In the genomic region with DNA sequence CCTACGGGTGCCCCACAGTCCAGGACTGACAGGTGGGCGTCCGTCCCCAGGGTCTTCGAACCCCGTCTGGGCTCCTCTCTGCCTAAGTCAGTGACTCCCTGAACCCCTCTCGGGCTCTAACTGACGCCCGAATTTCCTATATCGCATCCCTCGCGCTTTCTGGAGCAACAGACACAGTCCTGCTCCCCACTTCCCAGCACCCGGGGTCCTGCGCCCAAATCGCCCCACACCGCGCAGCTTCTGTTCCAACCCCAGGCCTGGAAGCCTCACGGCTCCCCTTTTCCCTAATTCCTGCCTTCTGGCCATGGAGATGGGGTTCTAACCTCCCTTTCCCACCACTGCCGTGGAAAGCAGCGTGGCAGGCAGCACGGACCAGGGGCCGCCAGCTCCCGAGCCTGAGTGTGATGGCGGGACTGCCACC, we compare ENCODE assay signal across 19 cellular contexts. TPM values are rescaled to one million over a fixed set of nuclear protein-coding genes. Genes with fewer than 3 reads are reported as not detected.
A peak's percentile ranks its signal among the peaks of the same experiment; 100 is the strongest.
DNase-seq lines count a peak whose midpoint lies in the region; ATAC-seq and TF ChIP-seq lines count a peak whose summit lies in the region.
"Had no signal": no experiment of that assay in that cellular context is flagged by ENCODE, and none has a peak within 500 bp of the region (broad histone marks: within the 10 kb centered on the region; RNA-seq: fewer than 3 reads in every experiment).

No MANE protein-coding gene starts in this region.

- no peaks in the 10 kb centered on the region for H3K36me3 ChIP-seq in CD8-positive, alpha-beta memory T cell (ENCODE audit: insufficient read depth, low read length)
- H3K36me3 ChIP-seq in endodermal cell (ENCODE audit: control insufficient read depth, insufficient read depth, low read length): no peaks in the 10 kb centered on the region
- no peaks in the 10 kb centered on the region for H3K36me3 ChIP-seq in GM23248 (ENCODE audit: low read depth)
- H3K36me3 ChIP-seq: BLaER1, cardiac muscle cell, tibial nerve had no signal

- peaks cover 25 to 27% of the 10 kb centered on the region in 2 donors for H3K27me3 Mint-ChIP-seq in CD8-positive, alpha-beta memory T cell
- H3K27me3 Mint-ChIP-seq in T-cell: peaks cover 3 to 23% of the 10 kb centered on the region in 2 donors
- no peaks in the 10 kb centered on the region for H3K27me3 Mint-ChIP-seq in endodermal cell (ENCODE audit: insufficient read depth)
- no peaks in the 10 kb centered on the region for H3K27me3 Mint-ChIP-seq in progenitor cell of endocrine pancreas

- no peak overlapping the region for H3K27ac Mint-ChIP-seq in CD8-positive, alpha-beta memory T cell
- H3K27ac Mint-ChIP-seq in T-cell: peak overlapping the region in 1 of 2 donors; percentile 52
- no peak overlapping the region for H3K27ac Mint-ChIP-seq in endodermal cell
- peak overlapping the region; percentile 74 for H3K27ac Mint-ChIP-seq in progenitor cell of endocrine pancreas

- H3K4me2 ChIP-seq in GM23248 (ENCODE audit: unreplicated experiment): no peak overlapping the region

- no peaks in the 10 kb centered on the region for H3K9me3 ChIP-seq in CD8-positive, alpha-beta memory T cell (ENCODE audit: low read length)
- H3K9me3 ChIP-seq in endodermal cell (ENCODE audit: control insufficient read depth, low read length): no peaks in the 10 kb centered on the region
- H3K9me3 ChIP-seq in GM23248 (ENCODE audit: low read depth): no peaks in the 10 kb centered on the region
- H3K9me3 ChIP-seq: BLaER1, tibial nerve had no signal

- H3K9me3 Mint-ChIP-seq in CD8-positive, alpha-beta memory T cell: peaks cover 0 to 2% (median 0%) of the 10 kb centered on the region in 5 donors
- no peaks in the 10 kb centered on the region for H3K9me3 Mint-ChIP-seq in T-cell
- no peaks in the 10 kb centered on the region for H3K9me3 Mint-ChIP-seq in endodermal cell
- no peaks in the 10 kb centered on the region for H3K9me3 Mint-ChIP-seq in progenitor cell of endocrine pancreas (ENCODE audit: low read depth)

- peak overlapping the region; percentile 19 to 83 (median 44) for H3K4me3 Mint-ChIP-seq in CD8-positive, alpha-beta memory T cell
- H3K4me3 Mint-ChIP-seq in T-cell (peak overlapping the region in 2 of 3 donors; percentile 51 to 76), endodermal cell (peak overlapping the region; percentile 24), progenitor cell of endocrine pancreas (ENCODE audit: low read depth) (peak overlapping the region; percentile 41)

- H3K4me3 ChIP-seq in CD8-positive, alpha-beta memory T cell (ENCODE audit: low read length): no peak overlapping the region
- no peak overlapping the region for H3K4me3 ChIP-seq in endodermal cell (ENCODE audit: low read length)
- no peak overlapping the region for H3K4me3 ChIP-seq in GM23248
- H3K4me3 ChIP-seq: cardiac muscle cell had no signal

- no peaks in the 10 kb centered on the region for H3K79me2 ChIP-seq in GM23248 (ENCODE audit: insufficient read depth)

- H3K4me1 Mint-ChIP-seq in CD8-positive, alpha-beta memory T cell: peaks cover 3 to 10% (median 4%) of the 10 kb centered on the region in 3 donors
- H3K4me1 Mint-ChIP-seq in T-cell (peaks cover 0 to 14% (median 8%) of the 10 kb centered on the region in 3 donors), endodermal cell (peaks cover 4% of the 10 kb centered on the region), progenitor cell of endocrine pancreas (ENCODE audit: low read depth) (peaks cover 3% of the 10 kb centered on the region)

- no peak for ATAC-seq in T-cell (replicated peaks in 1 of 4)
- no peak for ATAC-seq in GM19023 (IDR thresholded peaks at IDR 0.05; ENCODE audit: unreplicated experiment)
- ATAC-seq: left colon had no signal

- CTCF ChIA-PET in CD8-positive, alpha-beta memory T cell (lab: Charles Lee): no interaction called here
- CTCF ChIA-PET in T-cell (lab: Charles Lee): no interaction called here

- no peaks in the 10 kb centered on the region for H3K36me3 Mint-ChIP-seq in CD8-positive, alpha-beta memory T cell
- H3K36me3 Mint-ChIP-seq in T-cell (no peaks in the 10 kb centered on the region), endodermal cell (ENCODE audit: low read depth) (peaks cover under 1% of the 10 kb centered on the region), progenitor cell of endocrine pancreas (ENCODE audit: insufficient read depth) (no peaks in the 10 kb centered on the region)

- in situ Hi-C loops in GM23248 (cut with MboI): no loop called here

- H4K20me1 ChIP-seq in GM23248 (ENCODE audit: insufficient read depth): no peaks in the 10 kb centered on the region
- H4K20me1 ChIP-seq: BLaER1 had no signal

- TF ChIP-seq CTCF in endodermal cell (conservative IDR thresholded peaks at IDR 0.05) (no peak), progenitor cell of endocrine pancreas (IDR thresholded peaks at IDR 0.05; ENCODE audit: unreplicated experiment) (no peak)

- POLR2A ChIA-PET in CD8-positive, alpha-beta memory T cell (lab: Charles Lee): no interaction called here
- POLR2A ChIA-PET in T-cell (lab: Charles Lee): no interaction called here

- no peak overlapping the region for H3K27ac ChIP-seq in CD8-positive, alpha-beta memory T cell (ENCODE audit: low read depth, low read length)
- no peak overlapping the region for H3K27ac ChIP-seq in endodermal cell (ENCODE audit: low read depth, low read length)
- no peak overlapping the region for H3K27ac ChIP-seq in GM23248
- H3K27ac ChIP-seq: cardiac muscle cell had no signal

- no peak overlapping the region for H2AFZ ChIP-seq in GM23248

- no peaks in the 10 kb centered on the region for H3K9me2 ChIP-seq in GM23248 (ENCODE audit: insufficient read depth)

- H3K27me3 ChIP-seq in CD8-positive, alpha-beta memory T cell (ENCODE audit: insufficient read depth, low read length, poor library complexity, severe bottlenecking): no peaks in the 10 kb centered on the region
- H3K27me3 ChIP-seq in endodermal cell (ENCODE audit: control insufficient read depth, insufficient read depth, low read length, poor library complexity, severe bottlenecking): no peaks in the 10 kb centered on the region
- H3K27me3 ChIP-seq in GM23248 (replicated peaks; ENCODE audit: insufficient read depth): peaks cover 22% of the 10 kb centered on the region
- H3K27me3 ChIP-seq: cardiac muscle cell had no signal

- WGBS in endodermal cell (ENCODE audit: insufficient coverage in 1 of 2, insufficient read length in 1 of 2), 2 experiments: 95% methylated on average over 12 to 23 of the region's 23 CpGs
- 93 to 94% methylated on average over 23 of the region's 23 CpGs for WGBS in GM23248 (ENCODE audit: low coverage in 1 of 2, low lambda C conversion rate in 2 of 2, missing lambda C conversion rate in 2 of 2), 2 experiments

- H3K9ac ChIP-seq in endodermal cell (ENCODE audit: extremely low read depth, low read length, poor library complexity, severe bottlenecking) (no peak overlapping the region), GM23248 (no peak overlapping the region)

- no peaks in the 10 kb centered on the region for H3F3A ChIP-seq in GM23248 (ENCODE audit: insufficient read depth)

- no peak for DNase-seq in CD8-positive, alpha-beta memory T cell
- DNase-seq in T-cell (no peak), endodermal cell (no peak), progenitor cell of endocrine pancreas (ENCODE audit: low spot score, unreplicated experiment) (peak; percentile 8), GM23248 (no peak), NCI-H187 treated with DMSO at 0.1 percent for 48 hours (lab: John Stamatoyannopoulos, UW) (no peak), DMS114 treated with DMSO at 0.1 percent for 48 hours (lab: John Stamatoyannopoulos, UW; ENCODE audit: unreplicated experiment) (no peak)
- DNase-seq: activated naive CD4-positive, alpha-beta T cell; effector CD4-positive, alpha-beta T cell; GOT3; hypothalamus; NCI-H345; retina; SHP77 had no signal

- no peaks in the 10 kb centered on the region for H3K4me1 ChIP-seq in CD8-positive, alpha-beta memory T cell (ENCODE audit: insufficient read depth, low read length)
- no peaks in the 10 kb centered on the region for H3K4me1 ChIP-seq in endodermal cell (ENCODE audit: control insufficient read depth, insufficient read depth, low read length)
- H3K4me1 ChIP-seq in GM23248 (ENCODE audit: insufficient read depth): no peaks in the 10 kb centered on the region

RNA-seq across cellular contexts. Expression of gene GRTP1, which starts 1.6 kb away (rescaled TPM):
- not detected for total RNA-seq in CD8-positive, alpha-beta memory T cell
- polyA plus RNA-seq in CD8-positive, alpha-beta memory T cell: not detected
- 1 to 10 TPM in 3 of 5 donors, under 1 TPM in 1, not detected in 1; 0.98 to 1.4 (median 1.2) TPM for total RNA-seq in T-cell
- total RNA-seq in endodermal cell: 10 to 100 TPM; 31.4 to 35.1 TPM
- 7.6 TPM for polyA plus RNA-seq in endodermal cell (2013, experiment 1 of 2)
- 7.7 TPM for polyA plus RNA-seq in endodermal cell (2013, experiment 2 of 2)
- total RNA-seq in progenitor cell of endocrine pancreas: 22.6 and 26.1 TPM in 2 replicates
- total RNA-seq in GM23248 (2014; rRNA removed; shearing (Covaris generic)): not detected in 2 replicates
- 0.18 TPM in 1 of 2 replicates, not detected in the other for polyA plus RNA-seq in GM23248 (2016; fragmentation: Nextera tagmentation; extraction: Ambion mirVana)
